ENCODE assay signal across 9 cellular contexts in genomic region chr7:38777609-38778008, GRCh38.
"Had no signal": no experiment of that assay in that cellular context is flagged by ENCODE, and none has a peak within 500 bp of the region (broad histone marks: within the 10 kb centered on the region; RNA-seq: fewer than 3 reads in every experiment).

No MANE protein-coding gene starts in this region.

- H2AFZ ChIP-seq: GM23338 had no signal

- FAIRE-seq: H1, H54, HTR-8/SVneo had no signal

- H3K9me3 Mint-ChIP-seq: GM23338, H9 had no signal

- H3K27ac Mint-ChIP-seq: GM23338 had no signal

- H3K9ac ChIP-seq: KMS-11 had no signal

- DNase-seq: H9, HCEC 1CT, Karpas-422, KBM-7 had no signal

- H3K4me2 ChIP-seq: GM23338, KMS-11 had no signal

- H3K4me3 ChIP-seq: GM23338 had no signal

- H3K27ac ChIP-seq: KMS-11 had no signal

- H3K4me3 Mint-ChIP-seq: GM23338, H9 had no signal

- ATAC-seq: GM23338 had no signal
